ENCODE assay signal across 25 cellular contexts in genomic region chr7:51351661-51352060, GRCh38. TPM values are rescaled to one million over a fixed set of nuclear protein-coding genes. Genes with fewer than 3 reads are reported as not detected.
DNase-seq lines count a peak whose midpoint lies in the region; ATAC-seq, FAIRE-seq and TF ChIP-seq lines count a peak whose summit lies in the region.
"Had no signal": no experiment of that assay in that cellular context is flagged by ENCODE, and none has a peak within 500 bp of the region (broad histone marks: within the 10 kb centered on the region; RNA-seq: fewer than 3 reads in every experiment).

No MANE protein-coding gene starts in this region.

- H3K36me3 Mint-ChIP-seq in MCF 10A (ENCODE audit: insufficient read depth, unreplicated experiment) = no peaks in the 10 kb centered on the region
- no peaks in the 10 kb centered on the region for H3K36me3 Mint-ChIP-seq in activated CD8-positive, alpha-beta T cell treated with anti-CD3 and anti-CD28 coated beads for 36 hours (ENCODE audit: low read depth)
- H3K36me3 Mint-ChIP-seq: activated naive CD4-positive, alpha-beta T cell treated with anti-CD3 and anti-CD28 coated beads, Interleukin-2, amount 10 ng/mL, durations not matched to agents 7 days and 5 days; CD4-positive, CD25-positive, alpha-beta regulatory T cell; naive B cell; stimulated activated naive B cell treated with anti-CD40 and anti-IgM and Interleukin-4, amounts not matched to agents 10 μg/mL and 1 μg/mL and 100 μg/mL, for 72 hours had no signal

- no peak overlapping the region for H3K14ac ChIP-seq in mesenchymal stem cell (ENCODE audit: low read length in 2 of 2)

- no peaks in the 10 kb centered on the region for H3K27me3 Mint-ChIP-seq in MCF 10A (ENCODE audit: insufficient read depth, unreplicated experiment)
- H3K27me3 Mint-ChIP-seq in activated CD8-positive, alpha-beta T cell treated with anti-CD3 and anti-CD28 coated beads for 36 hours = peaks cover 1% of the 10 kb centered on the region
- H3K27me3 Mint-ChIP-seq: activated CD4-positive, alpha-beta memory T cell treated with anti-CD3 and anti-CD28 coated beads, Interleukin-2, amount 10 ng/mL, durations not matched to agents 7 days and 5 days; activated naive CD4-positive, alpha-beta T cell treated with anti-CD3 and anti-CD28 coated beads, Interleukin-2, amount 10 ng/mL, durations not matched to agents 7 days and 5 days; CD4-positive, CD25-positive, alpha-beta regulatory T cell; naive B cell; stimulated activated naive B cell treated with anti-CD40 and anti-IgM and Interleukin-4, amounts not matched to agents 10 μg/mL and 1 μg/mL and 100 μg/mL, for 72 hours had no signal

- no peak for TF ChIP-seq CTCF in breast epithelium (IDR thresholded peaks at IDR 0.05)
- TF ChIP-seq CTCF in MCF 10A (IDR thresholded peaks at IDR 0.05; ENCODE audit: unreplicated experiment) = no peak
- TF ChIP-seq CTCF in brain microvascular endothelial cell (IDR thresholded peaks at IDR 0.05; ENCODE audit: low read depth, low read length, missing control alignments) = no peak
- no peak for TF ChIP-seq CTCF in activated CD8-positive, alpha-beta T cell treated with anti-CD3 and anti-CD28 coated beads for 36 hours (IDR thresholded peaks at IDR 0.05)

- in situ Hi-C loops in brain microvascular endothelial cell (cut with HindIII; ENCODE audit: low pct_ligation_motif_present, low sequenced_read_pairs) = no loop called here

- peak; percentile 5 for FAIRE-seq in urothelium cell line (lab: Jason Lieb, UNC)
- FAIRE-seq: GM18507 had no signal

- no peaks in the 10 kb centered on the region for H3K79me1 ChIP-seq in mesenchymal stem cell (replicated peaks; ENCODE audit: low read length, poor library complexity, severe bottlenecking)

- H3K23ac ChIP-seq in mesenchymal stem cell (ENCODE audit: low read length in 2 of 2) = no peak overlapping the region

- POLR2A ChIA-PET in MCF 10A (lab: Yijun Ruan, JAX) = interaction anchor here (0.7 to 1.9 kb wide), 2 partner anchors 27 to 127 kb away, joined by 3 to 17 read pairs; no protein-coding TSS in a partner anchor
- POLR2A ChIA-PET in activated CD8-positive, alpha-beta T cell treated with anti-CD3 and anti-CD28 coated beads for 36 hours (lab: Charles Lee) = no interaction called here

- H3K4me1 ChIP-seq in breast epithelium = no peaks in the 10 kb centered on the region
- peaks cover 1% of the 10 kb centered on the region for H3K4me1 ChIP-seq in mesenchymal stem cell (ENCODE audit: control insufficient read depth, insufficient read depth, low read depth, low read length)
- H3K4me1 ChIP-seq: adrenal gland had no signal

- H3K4ac ChIP-seq in mesenchymal stem cell (ENCODE audit: low read depth in 1 of 2, low read length in 2 of 2) = no peak overlapping the region

- no peak overlapping the region for H2BK12ac ChIP-seq in mesenchymal stem cell (ENCODE audit: low read length in 2 of 2)

- H2AK5ac ChIP-seq in mesenchymal stem cell (ENCODE audit: low read length, severe bottlenecking) = no peak overlapping the region

- intact Hi-C loops in breast epithelium (cut with DNase I; ENCODE audit: low total_unique reads) (no loop called here), MCF 10A (cut with micrococcal nuclease) (loop anchor here (5.0 kb wide), 1 partner anchor 34 kb away; the partner anchor contains the start of gene COBL)
- intact Hi-C loops in activated CD8-positive, alpha-beta T cell treated with anti-CD3 and anti-CD28 coated beads for 36 hours (cut with micrococcal nuclease) = no loop called here

- H3K4me3 Mint-ChIP-seq in MCF 10A (ENCODE audit: unreplicated experiment) = no peak overlapping the region
- no peak overlapping the region for H3K4me3 Mint-ChIP-seq in activated CD8-positive, alpha-beta T cell treated with anti-CD3 and anti-CD28 coated beads for 36 hours
- H3K4me3 Mint-ChIP-seq: activated CD4-positive, alpha-beta memory T cell treated with anti-CD3 and anti-CD28 coated beads, Interleukin-2, amount 10 ng/mL, durations not matched to agents 7 days and 5 days; activated naive CD4-positive, alpha-beta T cell treated with anti-CD3 and anti-CD28 coated beads, Interleukin-2, amount 10 ng/mL, durations not matched to agents 7 days and 5 days; CD4-positive, CD25-positive, alpha-beta regulatory T cell; naive B cell; stimulated activated naive B cell treated with anti-CD40 and anti-IgM and Interleukin-4, amounts not matched to agents 10 μg/mL and 1 μg/mL and 100 μg/mL, for 72 hours had no signal

- BruUV-seq in MCF 10A (replicated peaks; lab: Mats Ljungman, UMichigan) = no TSS peak

- no peak overlapping the region for H2BK120ac ChIP-seq in mesenchymal stem cell (ENCODE audit: low read depth, low read length)

- peak overlapping the region; percentile 66 for H3K9ac ChIP-seq in mesenchymal stem cell (ENCODE audit: low read length)

- H3K9me3 ChIP-seq in breast epithelium = no peaks in the 10 kb centered on the region
- peaks cover 8% of the 10 kb centered on the region for H3K9me3 ChIP-seq in mesenchymal stem cell (ENCODE audit: control insufficient read depth, low read length)
- H3K9me3 ChIP-seq: adrenal gland, MG63, neutrophil, prostate gland, sigmoid colon had no signal

- ATAC-seq in activated CD8-positive, alpha-beta T cell treated with anti-CD3 and anti-CD28 coated beads for 36 hours = no peak
- ATAC-seq: stimulated activated naive B cell treated with anti-CD40 and anti-IgM and Interleukin-4, amounts not matched to agents 10 μg/mL and 1 μg/mL and 100 μg/mL, for 72 hours had no signal

- H3K4me3 ChIP-seq in breast epithelium (no peak overlapping the region), brain microvascular endothelial cell (ENCODE audit: low read depth, low read length) (no peak overlapping the region), mesenchymal stem cell (ENCODE audit: insufficient read depth in 1 of 2, low read depth in 1 of 2, low read length in 2 of 2) (no peak overlapping the region)
- H3K4me3 ChIP-seq: adrenal gland, left ventricle myocardium inferior, MG63, prostate gland, sigmoid colon had no signal

- H3K18ac ChIP-seq in mesenchymal stem cell (ENCODE audit: low read depth in 1 of 2, low read length in 2 of 2) = no peak overlapping the region

- H2BK5ac ChIP-seq in mesenchymal stem cell (ENCODE audit: low read depth, low read length, poor library complexity, severe bottlenecking) = no peak overlapping the region

- H3K27me3 ChIP-seq in breast epithelium = no peaks in the 10 kb centered on the region
- H3K27me3 ChIP-seq in brain microvascular endothelial cell (replicated peaks) = no peaks in the 10 kb centered on the region
- H3K27me3 ChIP-seq in mesenchymal stem cell (ENCODE audit: control insufficient read depth in 1 of 2, insufficient read depth in 1 of 2, low read length in 2 of 2) = peaks cover 0 to 12% of the 10 kb centered on the region in 2 experiments
- H3K27me3 ChIP-seq: adrenal gland, MG63, sigmoid colon had no signal

- no peak overlapping the region for H3K27ac Mint-ChIP-seq in MCF 10A (ENCODE audit: low read depth, unreplicated experiment)
- no peak overlapping the region for H3K27ac Mint-ChIP-seq in activated CD8-positive, alpha-beta T cell treated with anti-CD3 and anti-CD28 coated beads for 36 hours
- H3K27ac Mint-ChIP-seq: activated CD4-positive, alpha-beta memory T cell treated with anti-CD3 and anti-CD28 coated beads, Interleukin-2, amount 10 ng/mL, durations not matched to agents 7 days and 5 days; activated naive CD4-positive, alpha-beta T cell treated with anti-CD3 and anti-CD28 coated beads, Interleukin-2, amount 10 ng/mL, durations not matched to agents 7 days and 5 days; CD4-positive, CD25-positive, alpha-beta regulatory T cell; naive B cell; stimulated activated naive B cell treated with anti-CD40 and anti-IgM and Interleukin-4, amounts not matched to agents 10 μg/mL and 1 μg/mL and 100 μg/mL, for 72 hours had no signal

- DNase-seq in breast epithelium (ENCODE audit: low spot score in 2 of 2) (no peak), MCF 10A (ENCODE audit: unreplicated experiment) (no peak), brain microvascular endothelial cell (peak; percentile 66), mesenchymal stem cell (peak; percentile 32), urothelium cell line (ENCODE audit: low spot score) (no peak), HuH-7.5 (ENCODE audit: low spot score) (no peak), CD1c-positive myeloid dendritic cell (ENCODE audit: extremely low spot score) (no peak)
- no peak for DNase-seq in activated CD8-positive, alpha-beta T cell treated with anti-CD3 and anti-CD28 coated beads for 36 hours
- DNase-seq: activated CD4-positive, alpha-beta memory T cell treated with anti-CD3 and anti-CD28 coated beads, Interleukin-2, amount 10 ng/mL, durations not matched to agents 7 days and 5 days; activated CD8-positive, alpha-beta memory T cell treated with anti-CD3 and anti-CD28 coated beads, Interleukin-2, amount 50 U/mL, for 48 hours; activated naive CD4-positive, alpha-beta T cell treated with anti-CD3 and anti-CD28 coated beads, Interleukin-2, amount 10 ng/mL, durations not matched to agents 7 days and 5 days; adrenal gland; CD4-positive, CD25-positive, alpha-beta regulatory T cell; KBM-7; left ventricle myocardium inferior; MG63; naive B cell; NCI-H1105 treated with DMSO at 0.1 percent for 48 hours; NCI-H2029 treated with DMSO at 0.1 percent for 48 hours; sigmoid colon; stimulated activated naive B cell treated with anti-CD40 and anti-IgM and Interleukin-4, amounts not matched to agents 10 μg/mL and 1 μg/mL and 100 μg/mL, for 72 hours; T-helper 2 cell had no signal

- 51% methylated on average over 5 of the region's 5 CpGs for WGBS in mesenchymal stem cell

- no peak overlapping the region for H2AFZ ChIP-seq in mesenchymal stem cell (ENCODE audit: low read depth, low read length)

- H3K9me3 Mint-ChIP-seq in MCF 10A (ENCODE audit: unreplicated experiment) = no peaks in the 10 kb centered on the region
- peaks cover 4% of the 10 kb centered on the region for H3K9me3 Mint-ChIP-seq in activated CD8-positive, alpha-beta T cell treated with anti-CD3 and anti-CD28 coated beads for 36 hours
- H3K9me3 Mint-ChIP-seq: activated CD4-positive, alpha-beta memory T cell treated with anti-CD3 and anti-CD28 coated beads, Interleukin-2, amount 10 ng/mL, durations not matched to agents 7 days and 5 days; activated naive CD4-positive, alpha-beta T cell treated with anti-CD3 and anti-CD28 coated beads, Interleukin-2, amount 10 ng/mL, durations not matched to agents 7 days and 5 days; stimulated activated naive B cell treated with anti-CD40 and anti-IgM and Interleukin-4, amounts not matched to agents 10 μg/mL and 1 μg/mL and 100 μg/mL, for 72 hours had no signal

- TF ChIP-seq POLR2A in breast epithelium (IDR thresholded peaks at IDR 0.05) = no peak

- H3K4me2 ChIP-seq in mesenchymal stem cell (ENCODE audit: low read length, poor library complexity, severe bottlenecking) = no peak overlapping the region

- H4K91ac ChIP-seq in mesenchymal stem cell (ENCODE audit: low read length) = no peak overlapping the region

- H3K27ac ChIP-seq in breast epithelium (peak overlapping the region; percentile 68 to 76), brain microvascular endothelial cell (no peak overlapping the region), mesenchymal stem cell (ENCODE audit: low read length, poor library complexity, severe bottlenecking) (no peak overlapping the region)
- H3K27ac ChIP-seq: adrenal gland, left ventricle myocardium inferior, neutrophil, sigmoid colon had no signal

- no peak overlapping the region for H2BK15ac ChIP-seq in mesenchymal stem cell (ENCODE audit: low read depth, poor library complexity, severe bottlenecking)

- no peaks in the 10 kb centered on the region for H3K36me3 ChIP-seq in breast epithelium
- H3K36me3 ChIP-seq in brain microvascular endothelial cell (replicated peaks) = no peaks in the 10 kb centered on the region
- H3K36me3 ChIP-seq in mesenchymal stem cell (ENCODE audit: control insufficient read depth in 1 of 2, insufficient read depth in 2 of 2, low read depth in 1 of 2, low read length in 2 of 2) = no peaks in the 10 kb centered on the region
- H3K36me3 ChIP-seq: adrenal gland, left ventricle myocardium inferior, MG63, neutrophil, prostate gland, sigmoid colon had no signal

- H4K8ac ChIP-seq in mesenchymal stem cell (ENCODE audit: low read length) = no peak overlapping the region

- CTCF ChIA-PET in MCF 10A (lab: Yijun Ruan, JAX) = interaction anchor here (0.7 to 11.7 kb wide), 6 partner anchors 9 to 189 kb away, joined by 3 to 284 read pairs (median 6); no protein-coding TSS in a partner anchor
- CTCF ChIA-PET in activated CD8-positive, alpha-beta T cell treated with anti-CD3 and anti-CD28 coated beads for 36 hours (lab: Charles Lee) = no interaction called here

- peaks cover 9% of the 10 kb centered on the region for H3K4me1 Mint-ChIP-seq in MCF 10A (ENCODE audit: insufficient read depth, unreplicated experiment)
- H3K4me1 Mint-ChIP-seq in activated CD8-positive, alpha-beta T cell treated with anti-CD3 and anti-CD28 coated beads for 36 hours (ENCODE audit: low read depth) = no peaks in the 10 kb centered on the region
- H3K4me1 Mint-ChIP-seq: activated CD4-positive, alpha-beta memory T cell treated with anti-CD3 and anti-CD28 coated beads, Interleukin-2, amount 10 ng/mL, durations not matched to agents 7 days and 5 days; activated naive CD4-positive, alpha-beta T cell treated with anti-CD3 and anti-CD28 coated beads, Interleukin-2, amount 10 ng/mL, durations not matched to agents 7 days and 5 days; CD4-positive, CD25-positive, alpha-beta regulatory T cell had no signal

RNA-seq across cellular contexts. Expression of gene COBL, which starts 35.1 kb away (rescaled TPM):
- total RNA-seq in breast epithelium (10 to 100 TPM in 2 of 3 donors, 1 to 10 TPM in 1; 2.2 to 37.3 (median 16.1) TPM), MCF 10A (2022) (7.3 and 12.3 TPM in 2 replicates)
- 0.03 TPM for polyA plus RNA-seq in mesenchymal stem cell (2013, experiment 1 of 2)
- polyA plus RNA-seq in mesenchymal stem cell (2013, experiment 2 of 2) = 0.03 TPM
- not detected for total RNA-seq in activated CD8-positive, alpha-beta T cell treated with anti-CD3 and anti-CD28 coated beads for 36 hours
- total RNA-seq: activated CD4-positive, alpha-beta memory T cell treated with anti-CD3 and anti-CD28 coated beads, Interleukin-2, amount 10 ng/mL, durations not matched to agents 7 days and 5 days had no signal

Comparison
In these comparisons a context has a peak if more than half of its experiments do, and no peak if none do; other contexts are left out.
1. DNase-seq: peak in brain microvascular endothelial cell (single experiment) and mesenchymal stem cell (single experiment); none in breast epithelium (0 of 2), MCF 10A (single experiment), urothelium cell line (single experiment), HuH-7.5 (single experiment), activated CD8-positive, alpha-beta T cell treated with anti-CD3 and anti-CD28 coated beads for 36 hours (single experiment) and CD1c-positive myeloid dendritic cell (single experiment).
2. H3K27ac ChIP-seq: peak in breast epithelium (2 of 2); none in brain microvascular endothelial cell (single experiment) and mesenchymal stem cell (single experiment).